In the genomic region with DNA sequence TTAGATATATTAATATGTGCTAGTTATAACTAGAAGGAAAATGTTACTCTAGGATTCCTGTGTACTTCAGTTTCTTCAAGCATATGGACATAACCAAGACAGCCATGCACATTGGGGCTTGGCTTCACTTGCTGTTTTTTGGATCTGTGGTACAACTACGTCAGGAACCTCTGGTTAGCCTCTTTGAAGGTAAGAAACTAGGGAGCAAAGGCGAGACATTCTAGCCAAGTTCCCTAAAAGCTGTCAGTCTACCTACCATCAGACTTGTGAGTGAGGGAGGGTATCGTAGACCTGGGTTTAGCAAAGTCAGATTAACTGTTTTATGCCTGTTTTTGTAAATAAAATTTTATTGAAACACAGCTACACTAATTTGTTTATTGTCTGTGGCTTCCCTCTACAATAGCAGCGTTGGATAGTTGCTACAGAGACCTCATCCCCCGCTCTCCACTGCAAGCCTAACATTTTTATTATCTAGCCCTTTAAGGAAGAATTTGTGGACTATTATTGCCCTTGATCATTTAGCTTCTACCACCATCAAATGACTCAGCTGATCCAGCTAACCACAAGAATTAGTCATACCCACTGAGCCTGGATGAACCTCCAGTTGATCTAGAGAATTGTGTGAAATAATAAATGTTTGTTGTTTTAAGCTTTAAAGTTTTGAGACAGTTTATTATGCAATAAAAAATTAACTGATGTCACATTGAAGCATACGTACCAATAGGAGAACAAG, we compare ENCODE assay signal across 1 cellular context.
TF ChIP-seq lines count a peak whose summit lies in the region.

No MANE protein-coding gene starts in this region.

TF ChIP-seq in HCT116, 20 proteins besides CTCF, POLR2A, EP300 and RAD21 (continued from another document):
- TF ChIP-seq, protein P1, sequence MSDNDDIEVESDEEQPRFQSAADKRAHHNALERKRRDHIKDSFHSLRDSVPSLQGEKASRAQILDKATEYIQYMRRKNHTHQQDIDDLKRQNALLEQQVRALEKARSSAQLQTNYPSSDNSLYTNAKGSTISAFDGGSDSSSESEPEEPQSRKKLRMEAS (IDR thresholded peaks at IDR 0.05), result peak; percentile 7; the same call in 1 of the 2 replicates
- peak; percentile 97 for TF ChIP-seq JUND (IDR thresholded peaks at IDR 0.05)
